ENCODE assay signal across 23 cellular contexts in genomic region chr6:7486951-7487350, GRCh38. TPM values are rescaled to one million over a fixed set of nuclear protein-coding genes. Genes with fewer than 3 reads are reported as not detected.
"Had no signal": no experiment of that assay in that cellular context is flagged by ENCODE, and none has a peak within 500 bp of the region (broad histone marks: within the 10 kb centered on the region; RNA-seq: fewer than 3 reads in every experiment).

No MANE protein-coding gene starts in this region.

- H3K27me3 ChIP-seq: foreskin keratinocyte, heart left ventricle, hepatocyte, left lung had no signal

- FAIRE-seq: colon, endothelial cell of umbilical vein, frontal cortex, kidney had no signal

- ATAC-seq: foreskin keratinocyte, gastroesophageal sphincter, heart left ventricle, left lung, left ventricle myocardium superior, lower lobe of right lung had no signal

- H3K36me3 ChIP-seq: esophagus muscularis mucosa, gastroesophageal sphincter, heart left ventricle, left lung, lower lobe of right lung had no signal

- H3K4me1 ChIP-seq: esophagus muscularis mucosa, gastroesophageal sphincter, heart left ventricle, left lung, lower lobe of right lung had no signal

- H3K4me2 ChIP-seq: hepatocyte had no signal

- H3K27ac ChIP-seq: coronary artery, dorsolateral prefrontal cortex, esophagus muscularis mucosa, foreskin keratinocyte, gastroesophageal sphincter, heart left ventricle, hepatocyte, left lung, lower lobe of right lung had no signal

- H3K9me3 ChIP-seq: esophagus muscularis mucosa, gastroesophageal sphincter, left lung, lower lobe of right lung had no signal

- H3K79me2 ChIP-seq: hepatocyte had no signal

- DNase-seq: dermis blood vessel endothelial cell; dorsolateral prefrontal cortex; effector CD4-positive, alpha-beta T cell; effector memory CD4-positive, alpha-beta T cell; foreskin keratinocyte; hypothalamus; immature natural killer cell; islet precursor cell; kidney; kidney glomerular epithelial cell; left lung; left ventricle myocardium superior; lower lobe of right lung; mesenchymal stem cell had no signal

- H2AFZ ChIP-seq: hepatocyte had no signal

- H3K4me3 ChIP-seq: coronary artery, dorsolateral prefrontal cortex, esophagus muscularis mucosa, gastroesophageal sphincter, heart left ventricle, hepatocyte, left lung, lower lobe of right lung had no signal

RNA-seq across cellular contexts. Expression of gene DSP, which starts 54.5 kb away (rescaled TPM):
- total RNA-seq: fibroblast of lung had no signal
- polyA plus RNA-seq: immature natural killer cell had no signal
